ENCODE assay signal across 25 cellular contexts in genomic region chr13:35716644-35717170, GRCh38.
"Had no signal": no experiment of that assay in that cellular context is flagged by ENCODE, and none has a peak within 500 bp of the region (broad histone marks: within the 10 kb centered on the region; RNA-seq: fewer than 3 reads in every experiment).

No MANE protein-coding gene starts in this region.

- H3K36me3 ChIP-seq: breast epithelium, colonic mucosa, esophagus squamous epithelium, neutrophil, stomach, thyroid gland, upper lobe of right lung had no signal

- H3K27ac ChIP-seq: colonic mucosa, epithelial cell of prostate, neutrophil, stomach, thyroid gland, upper lobe of right lung had no signal

- H3K27me3 ChIP-seq: breast epithelium, colonic mucosa, esophagus squamous epithelium, stomach, thyroid gland, upper lobe of right lung had no signal

- DNase-seq: activated CD4-positive, alpha-beta memory T cell treated with anti-CD3 and anti-CD28 coated beads, Interleukin-2, amount 10 ng/mL, durations not matched to agents 7 days and 5 days; activated CD4-positive, alpha-beta T cell treated with anti-CD3 and anti-CD28 coated beads for 1 hour; activated CD4-positive, alpha-beta T cell treated with anti-CD3 and anti-CD28 coated beads, Interleukin-2, amount 10 ng/mL, durations not matched to agents 7 days and 5 days; activated CD8-positive, alpha-beta memory T cell treated with anti-CD3 and anti-CD28 coated beads, Interleukin-2, amount 50 U/mL, for 48 hours; activated naive CD8-positive, alpha-beta T cell treated with anti-CD3 and anti-CD28 coated beads, Interleukin-2, amount 50 U/mL, for 24 hours; activated T-cell treated with anti-CD3 and anti-CD28 coated beads, Interleukin-2, amount 50 U/mL, for 4 hours; colonic mucosa; effector CD8-positive, alpha-beta T cell; esophagus squamous epithelium; glutamatergic neuron; hypothalamus; immature natural killer cell; kidney; stimulated activated CD4-positive, alpha-beta T cell treated with anti-CD3 and anti-CD28 coated beads, Interleukin-15, amount 100 ng/mL, for 24 hours; stimulated activated CD4-positive, alpha-beta T cell treated with anti-CD3 and anti-CD28 coated beads, Interleukin-2, amount 100 ng/mL, for 24 hours; stimulated activated naive B cell treated with anti-CD40 and anti-IgM and Interleukin-4, amounts not matched to agents 10 μg/mL and 1 μg/mL and 100 μg/mL, for 72 hours; stomach; T-helper 2 cell; thyroid gland; upper lobe of right lung had no signal

- H3K4me1 ChIP-seq: colonic mucosa, upper lobe of right lung had no signal

- H3K4me3 ChIP-seq: breast epithelium, colonic mucosa, esophagus squamous epithelium, lung, stomach, thyroid gland, upper lobe of right lung had no signal

- ATAC-seq: activated naive CD8-positive, alpha-beta T cell treated with anti-CD3 and anti-CD28 coated beads, Interleukin-2, amount 50 U/mL, for 24 hours; activated T-cell treated with anti-CD3 and anti-CD28 coated beads, Interleukin-2, amount 50 U/mL, for 4 hours; stimulated activated naive B cell treated with anti-CD40 and anti-IgM and Interleukin-4, amounts not matched to agents 10 μg/mL and 1 μg/mL and 100 μg/mL, for 72 hours; WTC11 had no signal

- H3K9me3 ChIP-seq: breast epithelium, colonic mucosa, esophagus squamous epithelium, neutrophil, stomach, thyroid gland, upper lobe of right lung had no signal
